In the genomic region with DNA sequence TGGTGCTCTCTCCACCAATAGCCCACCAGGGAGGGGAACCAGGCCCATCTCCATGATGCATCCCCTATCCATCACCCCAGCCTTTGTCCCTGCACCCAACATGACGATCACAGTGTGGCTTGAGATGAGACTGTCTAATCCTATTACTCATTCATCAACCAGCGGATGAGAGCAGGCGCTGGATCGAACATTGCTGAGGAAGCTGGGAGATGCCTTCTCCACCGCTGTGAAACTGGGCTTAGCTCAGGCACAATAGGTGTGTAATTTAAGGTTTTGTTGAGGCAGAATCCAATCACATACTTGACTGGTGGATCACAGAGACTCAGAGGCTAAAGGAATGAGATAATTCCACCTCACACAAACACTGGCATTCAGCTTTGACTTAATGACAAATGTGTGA, we compare ENCODE assay signal across 31 cellular contexts.
"Had no signal": no experiment of that assay in that cellular context is flagged by ENCODE, and none has a peak within 500 bp of the region (broad histone marks: within the 10 kb centered on the region; RNA-seq: fewer than 3 reads in every experiment).

No MANE protein-coding gene starts in this region.

- FAIRE-seq: colon, small intestine had no signal

- H3K36me3 ChIP-seq: breast epithelium, left ventricle myocardium inferior, neutrophil, right lobe of liver, uterus had no signal

- DNase-seq: activated CD4-positive, alpha-beta T cell treated with anti-CD3 and anti-CD28 coated beads for 48 hours; activated CD4-positive, alpha-beta T cell treated with anti-CD3 and anti-CD28 coated beads, Interleukin-2, amount 50 U/mL, for 48 hours; activated CD8-positive, alpha-beta memory T cell treated with anti-CD3 and anti-CD28 coated beads for 24 hours; activated gamma-delta T cell; activated naive CD4-positive, alpha-beta T cell treated with anti-CD3 and anti-CD28 coated beads, Interleukin-2, amount 10 ng/mL, durations not matched to agents 7 days and 5 days; activated naive CD8-positive, alpha-beta T cell treated with anti-CD3 and anti-CD28 coated beads, Interleukin-2, amount 10 ng/mL, durations not matched to agents 7 days and 5 days; activated T-cell treated with anti-CD3 and anti-CD28 coated beads, Interleukin-2, amount 50 U/mL, for 1 hour; dermis blood vessel endothelial cell; effector CD8-positive, alpha-beta T cell; erythroblast; head of caudate nucleus; kidney glomerular epithelial cell; left ventricle myocardium inferior; mucosa of descending colon; right lobe of liver; small intestine; stimulated activated CD4-positive, alpha-beta T cell treated with anti-CD3 and anti-CD28 coated beads, Interleukin-4, amount 100 ng/mL, for 24 hours; stimulated activated naive CD8-positive, alpha-beta T cell treated with anti-CD3 and anti-CD28 coated beads, Interleukin-15, amount 100 ng/mL, for 72 hours; substantia nigra; T-helper 1 cell; uterus had no signal

- ATAC-seq: activated CD4-positive, CD25-positive, alpha-beta regulatory T cell treated with anti-CD3 and anti-CD28 coated beads, Interleukin-2, amount 50 U/mL, for 24 hours; mucosa of descending colon; natural killer cell treated with Interleukin-12 subunit alpha and Interleukin-12 subunit beta and Interleukin-15 and Interleukin-18, amount 100 ng/mL, for 72 hours; right lobe of liver; stimulated activated memory B cell treated with anti-CD40 and anti-IgM and Interleukin-4, amounts not matched to agents 10 μg/mL and 1 μg/mL and 100 μg/mL, for 72 hours; stimulated activated naive CD8-positive, alpha-beta T cell treated with anti-CD3 and anti-CD28 coated beads, Interleukin-15, amount 100 ng/mL, for 72 hours had no signal

- H3K4me1 ChIP-seq: breast epithelium, left ventricle myocardium inferior, right lobe of liver, uterus had no signal

- H3K9me3 ChIP-seq: mucosa of descending colon, neutrophil, right lobe of liver had no signal

- H3K27me3 ChIP-seq: breast epithelium, neutrophil, right lobe of liver, uterus had no signal

- H3K4me3 Mint-ChIP-seq: activated naive CD4-positive, alpha-beta T cell treated with anti-CD3 and anti-CD28 coated beads, Interleukin-2, amount 10 ng/mL, durations not matched to agents 7 days and 5 days; activated naive CD8-positive, alpha-beta T cell treated with anti-CD3 and anti-CD28 coated beads, Interleukin-2, amount 10 ng/mL, durations not matched to agents 7 days and 5 days; natural killer cell treated with Interleukin-12 subunit alpha and Interleukin-12 subunit beta and Interleukin-15 and Interleukin-18, amount 100 ng/mL, for 72 hours; stimulated activated memory B cell treated with anti-CD40 and anti-IgM and Interleukin-4, amounts not matched to agents 10 μg/mL and 1 μg/mL and 100 μg/mL, for 72 hours; stimulated activated naive CD8-positive, alpha-beta T cell treated with anti-CD3 and anti-CD28 coated beads, Interleukin-15, amount 100 ng/mL, for 72 hours; T-helper 2 cell treated with Interferon-gamma antibody and Interleukin-4, amounts not matched to agents 5 μg/mL and 100 μg/mL, for 36 hours; type B pancreatic cell had no signal

- H3K4me3 ChIP-seq: breast epithelium, left ventricle myocardium inferior, lung, mucosa of descending colon, right lobe of liver, uterus had no signal

- H3K9me3 Mint-ChIP-seq: natural killer cell treated with Interleukin-12 subunit alpha and Interleukin-12 subunit beta and Interleukin-15 and Interleukin-18, amount 100 ng/mL, for 72 hours; T-helper 2 cell treated with Interferon-gamma antibody and Interleukin-4, amounts not matched to agents 5 μg/mL and 100 μg/mL, for 36 hours had no signal

- H3K4me1 Mint-ChIP-seq: activated naive CD4-positive, alpha-beta T cell treated with anti-CD3 and anti-CD28 coated beads, Interleukin-2, amount 10 ng/mL, durations not matched to agents 7 days and 5 days; activated naive CD8-positive, alpha-beta T cell treated with anti-CD3 and anti-CD28 coated beads, Interleukin-2, amount 10 ng/mL, durations not matched to agents 7 days and 5 days; stimulated activated memory B cell treated with anti-CD40 and anti-IgM and Interleukin-4, amounts not matched to agents 10 μg/mL and 1 μg/mL and 100 μg/mL, for 72 hours; stimulated activated naive CD8-positive, alpha-beta T cell treated with anti-CD3 and anti-CD28 coated beads, Interleukin-15, amount 100 ng/mL, for 72 hours had no signal

- H3K36me3 Mint-ChIP-seq: activated naive CD4-positive, alpha-beta T cell treated with anti-CD3 and anti-CD28 coated beads, Interleukin-2, amount 10 ng/mL, durations not matched to agents 7 days and 5 days; activated naive CD8-positive, alpha-beta T cell treated with anti-CD3 and anti-CD28 coated beads, Interleukin-2, amount 10 ng/mL, durations not matched to agents 7 days and 5 days; natural killer cell treated with Interleukin-12 subunit alpha and Interleukin-12 subunit beta and Interleukin-15 and Interleukin-18, amount 100 ng/mL, for 72 hours; stimulated activated memory B cell treated with anti-CD40 and anti-IgM and Interleukin-4, amounts not matched to agents 10 μg/mL and 1 μg/mL and 100 μg/mL, for 72 hours; type B pancreatic cell had no signal

- H3K27me3 Mint-ChIP-seq: stimulated activated memory B cell treated with anti-CD40 and anti-IgM and Interleukin-4, amounts not matched to agents 10 μg/mL and 1 μg/mL and 100 μg/mL, for 72 hours had no signal

- H3K27ac Mint-ChIP-seq: activated naive CD4-positive, alpha-beta T cell treated with anti-CD3 and anti-CD28 coated beads, Interleukin-2, amount 10 ng/mL, durations not matched to agents 7 days and 5 days; activated naive CD8-positive, alpha-beta T cell treated with anti-CD3 and anti-CD28 coated beads, Interleukin-2, amount 10 ng/mL, durations not matched to agents 7 days and 5 days; natural killer cell treated with Interleukin-12 subunit alpha and Interleukin-12 subunit beta and Interleukin-15 and Interleukin-18, amount 100 ng/mL, for 72 hours; stimulated activated memory B cell treated with anti-CD40 and anti-IgM and Interleukin-4, amounts not matched to agents 10 μg/mL and 1 μg/mL and 100 μg/mL, for 72 hours; T-helper 2 cell treated with Interferon-gamma antibody and Interleukin-4, amounts not matched to agents 5 μg/mL and 100 μg/mL, for 36 hours; type B pancreatic cell had no signal

- H3K27ac ChIP-seq: breast epithelium, left ventricle myocardium inferior, neutrophil, right lobe of liver, uterus, VCaP had no signal
